Comparison of ENCODE assay signal across 8 cellular contexts in genomic region chr15:42275780-42276395, GRCh38. TPM values are rescaled to one million over a fixed set of nuclear protein-coding genes. Genes with fewer than 3 reads are reported as not detected.
DNase-seq lines count a peak whose midpoint lies in the region; ATAC-seq, FAIRE-seq and TF ChIP-seq lines count a peak whose summit lies in the region.

No MANE protein-coding gene starts in this region.

- WGBS in A549 (ENCODE audit: missing lambda C conversion rate), result 32% methylated on average over 4 of the region's 4 CpGs
- 2% methylated on average over 4 of the region's 4 CpGs for WGBS in GM12878 (ENCODE audit: insufficient coverage, insufficient replicate concordance, low lambda C conversion rate, missing lambda C conversion rate)

- H3K9me3 Mint-ChIP-seq in mesothelial cell of epicardium, result no peaks in the 10 kb centered on the region

- no peak overlapping the region for H3K9ac ChIP-seq in HUES6 (ENCODE audit: low read length)
- H3K9ac ChIP-seq in GM12878 (ENCODE audit: control insufficient read depth, insufficient read depth, low read length), result peak overlapping the region; percentile 97

- peaks cover 36% of the 10 kb centered on the region for H3K4me1 Mint-ChIP-seq in mesothelial cell of epicardium

- H3K36me3 Mint-ChIP-seq in mesothelial cell of epicardium, result peaks cover 3% of the 10 kb centered on the region

- no TSS peak for BruUV-seq in GM12878 (replicated peaks; lab: Mats Ljungman, UMichigan)

- H3K9me3 ChIP-seq in A549 (no peaks in the 10 kb centered on the region), HUES6 (ENCODE audit: control insufficient read depth, insufficient read depth, low read depth, low read length) (no peaks in the 10 kb centered on the region), GM12878 (replicated peaks; ENCODE audit: control insufficient read depth, insufficient read depth, low read length) (no peaks in the 10 kb centered on the region)

- H3K36me3 ChIP-seq in HUES6 (ENCODE audit: control insufficient read depth, insufficient read depth, low read length) (peaks cover 20% of the 10 kb centered on the region), GM12878 (ENCODE audit: control insufficient read depth in 2 of 2, insufficient read depth in 2 of 2, low read length in 1 of 2) (no peaks in the 10 kb centered on the region; a peak in 2 of 4 replicates)

- no peak for ATAC-seq in A549
- no peak for ATAC-seq in GM12878
- ATAC-seq in GM21360 (IDR thresholded peaks at IDR 0.05; ENCODE audit: unreplicated experiment), result no peak
- ATAC-seq in HG02763 (IDR thresholded peaks at IDR 0.05; ENCODE audit: unreplicated experiment), result no peak
- ATAC-seq in GM18868 (IDR thresholded peaks at IDR 0.05; ENCODE audit: unreplicated experiment), result no peak
- no peak for ATAC-seq in GM19328 (IDR thresholded peaks at IDR 0.05; ENCODE audit: unreplicated experiment)

- peak overlapping the region; percentile 57 for H2AFZ ChIP-seq in GM12878 (ENCODE audit: control insufficient read depth, low read depth, low read length)

- in situ Hi-C loops in GM12878 (cut with MboI), result no loop called here

- H3K27ac Mint-ChIP-seq in mesothelial cell of epicardium, result peak overlapping the region; percentile 83

- H3K27ac ChIP-seq in A549 (peak overlapping the region; percentile 96 to 99), HUES6 (ENCODE audit: low read depth, low read length) (peak overlapping the region; percentile 22; the same call in 1 of the 2 replicates), GM12878 (ENCODE audit: control insufficient read depth, insufficient read depth) (peak overlapping the region; percentile 95; the same call in 1 of the 2 replicates)

- H3K4me1 ChIP-seq in A549 (0 out of 3 replicates have a peak, but pooled peaks cover 11% of the 10 kb centered on the region), HUES6 (ENCODE audit: control insufficient read depth, insufficient read depth, low read length) (peaks cover 28% of the 10 kb centered on the region), GM12878 (ENCODE audit: control insufficient read depth, insufficient read depth, low read length) (no peaks in the 10 kb centered on the region; the same call in 1 of the 2 replicates)

- H3K4me3 ChIP-seq in A549 (no peak overlapping the region; the same call in 2 of the 3 replicates), HUES6 (ENCODE audit: low read depth, low read length) (peak overlapping the region; percentile 21; the same call in 1 of the 2 replicates), GM12878 (peak overlapping the region; percentile 85)

- peaks cover 50% of the 10 kb centered on the region for H3K79me2 ChIP-seq in GM12878 (ENCODE audit: control insufficient read depth, insufficient read depth, low read length)

- TF ChIP-seq EP300 in A549 (IDR thresholded peaks at IDR 0.05) (no peak), GM12878 (IDR thresholded peaks at IDR 0.05; ENCODE audit: borderline replicate concordance in 1 of 2, control insufficient read depth in 1 of 2, low read depth in 2 of 2, low read length in 2 of 2) (no peak)

- RAD21 ChIA-PET in GM12878 (lab: Charles Lee; ENCODE audit: unreplicated experiment), result interaction anchor here (0.6 kb wide), 1 partner anchor 82 kb away, joined by 3 read pairs; no protein-coding TSS in a partner anchor

- CTCF ChIA-PET in A549 (lab: Yijun Ruan, JAX) (interaction anchor here (1.0 kb wide), 1 partner anchor 18 kb away, joined by 4 read pairs; no protein-coding TSS in a partner anchor), GM12878 (lab: Yijun Ruan, JAX) (interaction anchor here (0.8 to 1.4 kb wide), 2 partner anchors 92 to 137 kb away, joined by 3 read pairs; no protein-coding TSS in a partner anchor)

- TF ChIP-seq POLR2A in A549 (IDR thresholded peaks at IDR 0.05; ENCODE audit: low read length) (no peak), GM12878 (IDR thresholded peaks at IDR 0.05; ENCODE audit: low read depth, low read length) (no peak)

- intact Hi-C loops in GM12878 (cut with micrococcal nuclease; ENCODE audit: unreplicated experiment), result no loop called here

- SMC1A ChIA-PET in GM12878 (lab: Charles Lee; ENCODE audit: uncharacterized antibody, unreplicated experiment), result interaction anchor here (0.8 to 2.6 kb wide), 5 partner anchors 14 to 69 kb away, joined by 3 to 9 read pairs (median 5); partner anchors contain the start of gene VPS39

- DNase-seq in A549 (ENCODE audit: low read depth in 1 of 2, low spot score in 1 of 2) (no peak), GM12878 (ENCODE audit: low read depth, low spot score) (no peak), mesothelial cell of epicardium (ENCODE audit: low spot score in 2 of 2, unreplicated experiment in 2 of 2) (no peak)

- no peak for TF ChIP-seq CTCF in A549 (IDR thresholded peaks at IDR 0.05)
- TF ChIP-seq CTCF in GM12878 (IDR thresholded peaks at IDR 0.05 in 2 of 3, conservative IDR thresholded peaks at IDR 0.05 in 1 of 3; ENCODE audit: control insufficient read depth in 2 of 3, extremely low read depth in 1 of 3, insufficient read depth in 1 of 3, low read depth in 3 of 3, low read length in 3 of 3), result no peak
- TF ChIP-seq CTCF in mesothelial cell of epicardium (IDR thresholded peaks at IDR 0.05; ENCODE audit: unreplicated experiment), result no peak

- H3K27me3 Mint-ChIP-seq in mesothelial cell of epicardium (ENCODE audit: low read depth), result no peaks in the 10 kb centered on the region

- H3K4me2 ChIP-seq in A549 (peak overlapping the region; percentile 95), GM12878 (ENCODE audit: control insufficient read depth, insufficient read depth) (peak overlapping the region; percentile 98)

- H4K20me1 ChIP-seq in GM12878 (ENCODE audit: control insufficient read depth, insufficient read depth), result no peaks in the 10 kb centered on the region

- H3K4me3 Mint-ChIP-seq in mesothelial cell of epicardium, result peak overlapping the region; percentile 33

- FAIRE-seq in A549 (lab: Jason Lieb, UNC) (no peak), GM12878 (lab: Jason Lieb, UNC) (no peak)

- H3K27me3 ChIP-seq in HUES6 (ENCODE audit: control insufficient read depth, insufficient read depth, low read length) (no peaks in the 10 kb centered on the region), GM12878 (replicated peaks in 1 of 2; ENCODE audit: control insufficient read depth in 2 of 2, insufficient read depth in 2 of 2, low read length in 1 of 2) (no peaks in the 10 kb centered on the region)

- POLR2A ChIA-PET in A549 (lab: Yijun Ruan, JAX), result no interaction called here
- POLR2A ChIA-PET in GM12878 (lab: Charles Lee), result interaction anchor here (1.1 kb wide), 1 partner anchor 69 kb away, joined by 3 read pairs; no protein-coding TSS in a partner anchor

- TF ChIP-seq RAD21 in A549 (conservative IDR thresholded peaks at IDR 0.05 in 1 of 2, IDR thresholded peaks at IDR 0.05 in 1 of 2), result no peak
- no peak for TF ChIP-seq RAD21 in GM12878 (IDR thresholded peaks at IDR 0.05; ENCODE audit: insufficient read depth, low read depth, low read length)

RNA-seq across cellular contexts. Expression of gene TMEM87A, which starts 2.7 kb away (rescaled TPM):
- polyA plus RNA-seq in A549 (2011; rRNA removed) (40.6 and 49.8 TPM in 2 replicates), A549 (2017; fragmentation: RNase III; extraction: RNeasy Plus Mini Kit Qiagen cat#74134 plus additional on column Dnase treatment) (29.8 to 30.7 TPM (median 30.3 TPM) in 3 replicates), GM12878 (2011; rRNA removed) (23.9 and 35.2 TPM in 2 replicates), GM12878 (2014; fragmentation: Illumina TruSeq; extraction: Trizol) (33.4 and 40.8 TPM in 2 replicates), GM12878 (2014; fragmentation: Nextera tagmentation; extraction: Ambion mirVana) (10 to 100 TPM; 33.4 to 53.2 TPM), GM12878 (2014; rRNA removed) (17.4 and 18.2 TPM in 2 replicates), GM12878 (2016; fragmentation: Nextera tagmentation; extraction: Ambion mirVana) (10 to 100 TPM; 40.9 to 49.2 TPM)
- polyA plus RNA-seq in A549 (2012; cell fraction: cytosol; rRNA removed), result 9.3 and 9.4 TPM in 2 replicates
- 7.9 and 9.8 TPM in 2 replicates for polyA plus RNA-seq in A549 (2012; cell fraction: nucleus; rRNA removed)
- 33.8 and 38.9 TPM in 2 replicates for polyA minus RNA-seq in A549 (2011; rRNA and poly(A)+ RNA removed)
- 62.9 and 65.0 TPM in 2 replicates for total RNA-seq in GM12878 (2013; cell fraction: nucleolus; rRNA removed)
- total RNA-seq in GM12878 (2014; rRNA removed) (31.1 and 38.6 TPM in 2 replicates), GM12878 (2014; rRNA removed; fragmentation: Illumina TruSeq; extraction: Trizol) (32.7 and 34.1 TPM in 2 replicates), GM12878 (2021) (22.9 and 25.6 TPM in 2 replicates), mesothelial cell of epicardium (55.9 to 56.1 TPM (median 56.1 TPM) in 3 replicates)
- polyA plus RNA-seq in GM12878 (2011; ENCODE audit: low read depth), result 17.4 TPM
- polyA plus RNA-seq in GM12878 (2011; cell fraction: cytosol; rRNA removed), result 13.8 and 14.4 TPM in 2 replicates
- polyA plus RNA-seq in GM12878 (2011; cell fraction: nucleus; rRNA removed), result 15.2 and 16.7 TPM in 2 replicates
- 17.0 and 21.2 TPM in 2 replicates for polyA plus RNA-seq in GM12878 (2012)
- 26.5 and 28.2 TPM in 2 replicates for polyA minus RNA-seq in GM12878 (2011; rRNA and poly(A)+ RNA removed)
- polyA minus RNA-seq in GM12878 (2011; cell fraction: cytosol; rRNA and poly(A)+ RNA removed), result 10.2 and 11.5 TPM in 2 replicates
- 14.6 and 25.7 TPM in 2 replicates for polyA minus RNA-seq in GM12878 (2011; cell fraction: nucleus; rRNA and poly(A)+ RNA removed)

RNA-seq across cellular contexts. Expression of gene GANC, which starts 2.9 kb away (rescaled TPM):
- polyA plus RNA-seq in A549 (2011; rRNA removed), result 9.4 and 11.3 TPM in 2 replicates
- polyA plus RNA-seq in A549 (2012; cell fraction: cytosol; rRNA removed), result 2.7 and 2.8 TPM in 2 replicates
- 2.8 and 4.0 TPM in 2 replicates for polyA plus RNA-seq in A549 (2012; cell fraction: nucleus; rRNA removed)
- polyA plus RNA-seq in A549 (2017; fragmentation: RNase III; extraction: RNeasy Plus Mini Kit Qiagen cat#74134 plus additional on column Dnase treatment), result 6.9 to 8.0 TPM (median 7.8 TPM) in 3 replicates
- 10.2 and 11.4 TPM in 2 replicates for polyA minus RNA-seq in A549 (2011; rRNA and poly(A)+ RNA removed)
- 177 and 186 TPM in 2 replicates for total RNA-seq in GM12878 (2013; cell fraction: nucleolus; rRNA removed)
- 20.9 and 22.1 TPM in 2 replicates for total RNA-seq in GM12878 (2014; rRNA removed)
- total RNA-seq in GM12878 (2014; rRNA removed; fragmentation: Illumina TruSeq; extraction: Trizol), result 24.0 and 26.8 TPM in 2 replicates
- total RNA-seq in GM12878 (2021), result 35.3 and 39.2 TPM in 2 replicates
- 13.0 TPM for polyA plus RNA-seq in GM12878 (2011; ENCODE audit: low read depth)
- polyA plus RNA-seq in GM12878 (2011; rRNA removed), result 25.9 and 31.0 TPM in 2 replicates
- 13.6 and 13.7 TPM in 2 replicates for polyA plus RNA-seq in GM12878 (2011; cell fraction: cytosol; rRNA removed)
- 35.0 and 42.1 TPM in 2 replicates for polyA plus RNA-seq in GM12878 (2011; cell fraction: nucleus; rRNA removed)
- 14.3 and 18.8 TPM in 2 replicates for polyA plus RNA-seq in GM12878 (2012)
- 28.3 and 35.8 TPM in 2 replicates for polyA plus RNA-seq in GM12878 (2014; fragmentation: Illumina TruSeq; extraction: Trizol)
- polyA plus RNA-seq in GM12878 (2014; fragmentation: Nextera tagmentation; extraction: Ambion mirVana), result 10 to 100 TPM; 11.3 to 13.1 TPM
- polyA plus RNA-seq in GM12878 (2014; rRNA removed), result 16.2 and 16.4 TPM in 2 replicates
- 10 to 100 TPM; 18.2 to 25.1 TPM for polyA plus RNA-seq in GM12878 (2016; fragmentation: Nextera tagmentation; extraction: Ambion mirVana)
- 32.4 and 33.4 TPM in 2 replicates for polyA minus RNA-seq in GM12878 (2011; rRNA and poly(A)+ RNA removed)
- 10.0 and 12.9 TPM in 2 replicates for polyA minus RNA-seq in GM12878 (2011; cell fraction: cytosol; rRNA and poly(A)+ RNA removed)
- polyA minus RNA-seq in GM12878 (2011; cell fraction: nucleus; rRNA and poly(A)+ RNA removed), result 28.3 and 33.8 TPM in 2 replicates
- 39.7 to 42.7 TPM (median 42.0 TPM) in 3 replicates for total RNA-seq in mesothelial cell of epicardium

Comparison
In these comparisons a context has a peak if more than half of its experiments do, and no peak if none do; other contexts are left out.
1. H3K27ac ChIP-seq: peak in every context shown above with its lines; median percentile 98 in A549; 95 in GM12878; 22 in HUES6.